Comparison of ENCODE assay signal across 8 cellular contexts in genomic region chr9:106862115-106862945, GRCh38. TPM values are rescaled to one million over a fixed set of nuclear protein-coding genes. Genes with fewer than 3 reads are reported as not detected.
A peak's percentile ranks its signal among the peaks of the same experiment; 100 is the strongest.
DNase-seq lines count a peak whose midpoint lies in the region; ATAC-seq, FAIRE-seq and TF ChIP-seq lines count a peak whose summit lies in the region.

No MANE protein-coding gene starts in this region.

- TF ChIP-seq CTCF in MM.1S (IDR thresholded peaks at IDR 0.05; ENCODE audit: low read length) (peak; percentile 25; the same call in 1 of the 2 replicates), astrocyte (IDR thresholded peaks at IDR 0.05; ENCODE audit: insufficient read depth, low read depth, low read length) (peak; percentile 21)

- H3K9me3 Mint-ChIP-seq in astrocyte (ENCODE audit: unreplicated experiment), result no peaks in the 10 kb centered on the region

- no peaks in the 10 kb centered on the region for H3K4me1 ChIP-seq in MM.1S (ENCODE audit: low read length)
- H3K4me1 ChIP-seq in astrocyte (ENCODE audit: insufficient read depth, low read length), result peaks cover 7% of the 10 kb centered on the region
- H3K4me1 ChIP-seq in iPS-18a (ENCODE audit: control insufficient read depth, low read depth, low read length), result peaks cover 38% of the 10 kb centered on the region
- peaks cover 10% of the 10 kb centered on the region for H3K4me1 ChIP-seq in skeletal muscle satellite cell (ENCODE audit: control insufficient read depth, insufficient read depth, low read length)

- no peak for ATAC-seq in HG02970 (IDR thresholded peaks at IDR 0.05; ENCODE audit: low FRiP score, unreplicated experiment)

- peak; percentile 62 for DNase-seq in NCI-H1105 treated with DMSO at 0.1 percent for 48 hours (lab: John Stamatoyannopoulos, UW)
- DNase-seq in NCI-H1105 (lab: John Stamatoyannopoulos, UW), result no peak
- DNase-seq in MM.1S, result peak; percentile 21
- DNase-seq in astrocyte (ENCODE audit: low read depth), result peak; percentile 44
- DNase-seq in NCI-H774 (lab: John Stamatoyannopoulos, UW), result no peak

- H3K4me2 ChIP-seq in MM.1S (ENCODE audit: low read depth, low read length) (peak overlapping the region; percentile 67), astrocyte (ENCODE audit: low read length) (peak overlapping the region; percentile 97), skeletal muscle satellite cell (ENCODE audit: low read length) (peak overlapping the region; percentile 90)

- H3K27ac ChIP-seq in MM.1S (ENCODE audit: low read length) (no peak overlapping the region), astrocyte (ENCODE audit: low read depth, low read length) (peak overlapping the region; percentile 83), iPS-18a (ENCODE audit: low read length) (peak overlapping the region; percentile 96)

- H3K36me3 ChIP-seq in MM.1S (replicated peaks; ENCODE audit: insufficient read depth, low read length) (no peaks in the 10 kb centered on the region), astrocyte (ENCODE audit: insufficient read depth, low read length) (no peaks in the 10 kb centered on the region), iPS-18a (ENCODE audit: control insufficient read depth, low read depth, low read length) (no peaks in the 10 kb centered on the region), skeletal muscle satellite cell (ENCODE audit: insufficient read depth, low read length) (no peaks in the 10 kb centered on the region)

- H3K9me3 ChIP-seq in MM.1S (replicated peaks; ENCODE audit: insufficient read depth, low read length), result no peaks in the 10 kb centered on the region
- H3K9me3 ChIP-seq in astrocyte (ENCODE audit: insufficient read depth, low read depth, low read length), result no peaks in the 10 kb centered on the region
- no peaks in the 10 kb centered on the region for H3K9me3 ChIP-seq in iPS-18a (ENCODE audit: control insufficient read depth, low read depth, low read length)
- H3K9me3 ChIP-seq in skeletal muscle satellite cell (replicated peaks; ENCODE audit: low read length), result no peaks in the 10 kb centered on the region

- no peaks in the 10 kb centered on the region for H3K9me2 ChIP-seq in MM.1S (replicated peaks; ENCODE audit: insufficient read depth, low read length)

- peaks cover 2% of the 10 kb centered on the region for H3K36me3 Mint-ChIP-seq in astrocyte (ENCODE audit: low read depth, unreplicated experiment)

- peak overlapping the region; percentile 100 for H3K4me3 Mint-ChIP-seq in astrocyte (ENCODE audit: unreplicated experiment)

- peak overlapping the region; percentile 98 for H3K27ac Mint-ChIP-seq in astrocyte (ENCODE audit: unreplicated experiment)

- H3K9ac ChIP-seq in MM.1S (ENCODE audit: low read length), result peak overlapping the region; percentile 36; the same call in 1 of the 2 replicates
- peak overlapping the region; percentile 88 for H3K9ac ChIP-seq in astrocyte (ENCODE audit: low read length)
- H3K9ac ChIP-seq in iPS-18a (ENCODE audit: low read length), result peak overlapping the region; percentile 96
- H3K9ac ChIP-seq in skeletal muscle satellite cell (ENCODE audit: low read depth, low read length), result peak overlapping the region; percentile 87

- H3K4me3 ChIP-seq in MM.1S (ENCODE audit: low read length) (peak overlapping the region; percentile 76), astrocyte (ENCODE audit: insufficient read depth, low read depth, low read length) (peak overlapping the region; percentile 93), iPS-18a (ENCODE audit: low read length) (peak overlapping the region; percentile 95), skeletal muscle satellite cell (ENCODE audit: low read length) (peak overlapping the region; percentile 85)

- no peak for FAIRE-seq in astrocyte (lab: Jason Lieb, UNC)

- H2AFZ ChIP-seq in MM.1S (ENCODE audit: low read length) (peak overlapping the region; percentile 87), astrocyte (ENCODE audit: low read depth, low read length) (peak overlapping the region; percentile 85)

- no peaks in the 10 kb centered on the region for H4K20me1 ChIP-seq in MM.1S (ENCODE audit: insufficient read depth, low read length)
- H4K20me1 ChIP-seq in astrocyte (ENCODE audit: insufficient read depth, low read length), result no peaks in the 10 kb centered on the region

- H3K27me3 Mint-ChIP-seq in astrocyte (ENCODE audit: low read depth, unreplicated experiment), result no peaks in the 10 kb centered on the region

- peaks cover 24% of the 10 kb centered on the region for H3K4me1 Mint-ChIP-seq in astrocyte (ENCODE audit: low read depth, unreplicated experiment)

- H3F3A ChIP-seq in MM.1S (ENCODE audit: insufficient read depth, low read length), result no peaks in the 10 kb centered on the region

- H3K79me2 ChIP-seq in MM.1S (ENCODE audit: low read length), result no peaks in the 10 kb centered on the region
- H3K79me2 ChIP-seq in astrocyte (ENCODE audit: insufficient read depth, low read length), result peaks cover 49% of the 10 kb centered on the region

- H3K27me3 ChIP-seq in MM.1S (replicated peaks; ENCODE audit: insufficient read depth, low read length) (no peaks in the 10 kb centered on the region; the same call in 1 of the 2 replicates), astrocyte (ENCODE audit: insufficient read depth, low read length) (no peaks in the 10 kb centered on the region), iPS-18a (ENCODE audit: control insufficient read depth, insufficient read depth, low read length) (no peaks in the 10 kb centered on the region), skeletal muscle satellite cell (ENCODE audit: control insufficient read depth, insufficient read depth, low read length) (no peaks in the 10 kb centered on the region)

RNA-seq across cellular contexts. Expression of gene ZNF462, which starts 0.6 kb away (rescaled TPM):
- total RNA-seq in astrocyte, result 98.4 and 126 TPM in 2 replicates
- 12.2 and 13.4 TPM in 2 replicates for total RNA-seq in skeletal muscle satellite cell (2012; rRNA removed)

Comparison
In these comparisons a context has a peak if more than half of its experiments do, and no peak if none do; other contexts are left out.
1. DNase-seq: peak in NCI-H1105 treated with DMSO at 0.1 percent for 48 hours (single experiment), MM.1S (single experiment) and astrocyte (single experiment); none in NCI-H1105 (single experiment) and NCI-H774 (single experiment).
2. H3K9ac ChIP-seq: peak in every context shown above with its lines; median percentile 96 in iPS-18a; 88 in astrocyte; 87 in skeletal muscle satellite cell; 36 in MM.1S.
3. Peak in every context shown above with its lines, with median percentiles within 50 percentile points of each other: H3K4me2 ChIP-seq and H3K4me3 ChIP-seq.